ENCODE assay signal across 8 cellular contexts in the genomic region with DNA sequence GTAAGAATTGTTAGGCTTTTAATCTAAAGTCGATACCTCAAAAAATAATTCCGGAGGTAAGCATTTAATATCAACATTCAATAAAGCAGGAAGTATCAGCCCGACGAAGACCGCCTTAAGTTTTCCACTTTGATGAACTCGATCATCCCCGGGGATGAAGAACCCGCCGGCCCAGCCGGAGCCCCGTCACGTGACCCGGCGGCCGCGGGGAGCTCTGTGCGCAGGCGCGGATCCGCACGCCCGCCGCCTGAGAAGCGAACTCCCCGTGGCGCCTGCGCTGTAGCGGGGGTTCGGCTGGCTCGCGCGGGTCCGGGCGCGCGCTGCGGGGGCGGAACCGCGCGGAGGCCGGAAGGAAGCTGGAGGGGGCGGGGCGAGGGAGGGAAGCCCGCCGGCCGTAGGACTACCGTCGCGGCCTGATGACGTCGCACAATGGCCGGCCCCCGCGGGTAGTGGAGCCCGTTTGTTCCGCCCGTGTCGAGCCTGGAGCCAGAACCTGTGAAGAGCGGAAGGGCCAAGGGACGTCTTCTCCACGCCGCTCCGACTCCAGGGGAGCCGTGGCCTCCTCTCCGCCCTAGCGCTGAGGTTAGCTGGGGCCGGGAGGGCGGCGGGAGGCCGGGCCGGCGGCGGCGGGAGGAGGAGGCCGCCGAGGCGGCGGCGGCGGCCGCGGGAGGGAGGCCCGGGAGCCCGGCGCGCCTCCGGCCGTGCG. TPM values are rescaled to one million over a fixed set of nuclear protein-coding genes. Genes with fewer than 3 reads are reported as not detected.
DNase-seq lines count a peak whose midpoint lies in the region; ATAC-seq, FAIRE-seq and TF ChIP-seq lines count a peak whose summit lies in the region.

A gene (plus strand): TSS at position 419 of the 706 bp plus-strand sequence. CDS start 6,721 bp downstream, outside the sequence.

- in situ Hi-C loops in mammary epithelial cell (cut with MboI; ENCODE audit: low sequenced_read_pairs in 2 of 2), result no loop called here

- H3K27ac ChIP-seq in A673 (ENCODE audit: low read depth, low read length, poor library complexity, severe bottlenecking) (peak within 1 kb of the TSS; percentile 91), mammary epithelial cell (ENCODE audit: insufficient read depth, low read depth, low read length) (peak within 1 kb of the TSS; percentile 41), small intestine (ENCODE audit: low read depth in 1 of 2, low read length in 1 of 2) (peak within 1 kb of the TSS; percentile 86 to 88)

- dilution Hi-C loops in mammary epithelial cell (cut with HindIII; ENCODE audit: low sequenced_read_pairs), result no loop called here

- 3% methylated on average over 44 of the region's 90 CpGs for WGBS in mammary epithelial cell (ENCODE audit: low coverage, missing lambda C conversion rate)
- 0 to 1% (median 0%) methylated on average over 46 to 90 of the region's 90 CpGs for WGBS in small intestine, 3 donors

- no peaks in the 10 kb centered on the region for H3K9me3 ChIP-seq in A673 (ENCODE audit: low read depth, low read length, poor library complexity, severe bottlenecking)
- no peaks in the 10 kb centered on the region for H3K9me3 ChIP-seq in mammary epithelial cell (replicated peaks; ENCODE audit: insufficient read depth, low read length)
- H3K9me3 ChIP-seq in small intestine (ENCODE audit: control insufficient read depth, low read depth), result no peaks in the 10 kb centered on the region

- BruUV-seq in A673 (replicated peaks; lab: Mats Ljungman, UMichigan), result no TSS peak
- no TSS peak for BruUV-seq in mammary epithelial cell (replicated peaks; lab: Mats Ljungman, UMichigan)

- ATAC-seq in GM18907 (IDR thresholded peaks at IDR 0.05; ENCODE audit: unreplicated experiment), result peak; percentile 75
- peak; percentile 70 for ATAC-seq in HG03139 (IDR thresholded peaks at IDR 0.05; ENCODE audit: unreplicated experiment)

- CTCF ChIA-PET in A673 (lab: Charles Lee), result interaction anchor here (0.6 to 0.9 kb wide), 5 partner anchors 9 to 1239 kb away, joined by 3 to 7 read pairs (median 4); no protein-coding TSS in a partner anchor
- CTCF ChIA-PET in mammary epithelial cell (lab: Charles Lee; ENCODE audit: low non-redundant PET), result interaction anchor here (0.7 kb wide), 1 partner anchor 118 kb away, joined by 3 read pairs; no protein-coding TSS in a partner anchor

- peaks cover 13% of the 10 kb centered on the region for H3K4me1 ChIP-seq in A673 (ENCODE audit: insufficient read depth, low read length, poor library complexity, severe bottlenecking)
- H3K4me1 ChIP-seq in mammary epithelial cell (ENCODE audit: insufficient read depth, low read length), result peaks cover 23% of the 10 kb centered on the region
- H3K4me1 ChIP-seq in small intestine (ENCODE audit: control insufficient read depth in 2 of 2, insufficient read depth in 1 of 2, low read depth in 1 of 2, low read length in 1 of 2), result peaks cover 2 to 9% of the 10 kb centered on the region in 2 donors

- H2AFZ ChIP-seq in mammary epithelial cell (ENCODE audit: low read depth, low read length), result peak within 1 kb of the TSS; percentile 97

- H3K4me2 ChIP-seq in mammary epithelial cell (ENCODE audit: insufficient read depth, low read depth, low read length), result peak within 1 kb of the TSS; percentile 100

- no peaks in the 10 kb centered on the region for H4K20me1 ChIP-seq in mammary epithelial cell (ENCODE audit: insufficient read depth, low read length)

- peak; percentile 98 for DNase-seq in A673 (ENCODE audit: low spot score)
- DNase-seq in NCI-H2227 treated with DMSO at 0.1 percent for 48 hours (lab: John Stamatoyannopoulos, UW), result peak; percentile 83
- DNase-seq in mammary epithelial cell, result peak; percentile 96
- peak; percentile 99 for DNase-seq in iPS-NIHi11 (ENCODE audit: low spot score)
- DNase-seq in small intestine, result peak; percentile 98

- TF ChIP-seq CTCF in A673 (conservative IDR thresholded peaks at IDR 0.05; ENCODE audit: low read depth, low read length) (no peak), WI38 (IDR thresholded peaks at IDR 0.05; ENCODE audit: low read depth, low read length) (no peak), mammary epithelial cell (conservative IDR thresholded peaks at IDR 0.05 in 1 of 2, IDR thresholded peaks at IDR 0.05 in 1 of 2; ENCODE audit: extremely low read depth in 1 of 2, insufficient read depth in 1 of 2, low read depth in 1 of 2, low read length in 2 of 2) (no peak)

- H3K27me3 ChIP-seq in A673 (replicated peaks; ENCODE audit: insufficient read depth, low read depth, low read length, poor library complexity), result no peaks in the 10 kb centered on the region
- no peaks in the 10 kb centered on the region for H3K27me3 ChIP-seq in mammary epithelial cell (ENCODE audit: insufficient read depth, low read length)
- H3K27me3 ChIP-seq in small intestine (ENCODE audit: control insufficient read depth in 2 of 2, insufficient read depth in 2 of 2, low read length in 2 of 2), result no peaks in the 10 kb centered on the region

- peak within 1 kb of the TSS; percentile 75 for H3K9ac ChIP-seq in mammary epithelial cell (ENCODE audit: insufficient read depth, low read length)

- H3K4me3 ChIP-seq in A673 (ENCODE audit: low read depth, low read length, poor library complexity, severe bottlenecking), result peak within 1 kb of the TSS; percentile 91
- H3K4me3 ChIP-seq in WI38 (ENCODE audit: low read depth, low read length), result peak within 1 kb of the TSS; percentile 91
- peak within 1 kb of the TSS; percentile 93 to 99 (median 99) for H3K4me3 ChIP-seq in mammary epithelial cell (replicated peaks in 1 of 3; ENCODE audit: insufficient read depth in 1 of 3, low read depth in 2 of 3, low read length in 3 of 3)
- peak within 1 kb of the TSS; percentile 75 to 88 for H3K4me3 ChIP-seq in small intestine (ENCODE audit: low read depth in 1 of 2, low read length in 2 of 2)

- H3K79me2 ChIP-seq in mammary epithelial cell (ENCODE audit: insufficient read depth, low read length), result peaks cover 51% of the 10 kb centered on the region

- POLR2A ChIA-PET in A673 (lab: Charles Lee; ENCODE audit: low non-redundant PET), result interaction anchor here (0.7 kb wide), 1 partner anchor 146 kb away, joined by 7 read pairs; no protein-coding TSS in a partner anchor

- intact Hi-C loops in A673 (cut with micrococcal nuclease; ENCODE audit: unreplicated experiment), result loop anchor here (5.0 kb wide), 1 partner anchor 803 kb away; a partner anchor contains a TSS
- intact Hi-C loops in mammary epithelial cell (cut with micrococcal nuclease), result loop anchor here (1.0 to 10.0 kb wide), 5 partner anchors 12 to 1105 kb away; a partner anchor contains a TSS

- peaks cover 2% of the 10 kb centered on the region for H3K36me3 ChIP-seq in A673 (ENCODE audit: insufficient read depth, low read length, poor library complexity, severe bottlenecking)
- peaks cover 1% of the 10 kb centered on the region for H3K36me3 ChIP-seq in mammary epithelial cell (ENCODE audit: insufficient read depth, low read length)
- H3K36me3 ChIP-seq in small intestine (ENCODE audit: control insufficient read depth in 2 of 2, insufficient read depth in 2 of 2, low read length in 2 of 2), result peaks cover 0 to 3% of the 10 kb centered on the region in 2 donors

- FAIRE-seq in small intestine (lab: Jason Lieb, UNC), result no peak

RNA-seq across cellular contexts. Expression of the gene that starts here (rescaled TPM):
- total RNA-seq in A673 (2021) (75.9 and 83.4 TPM in 2 replicates), mammary epithelial cell (10 to 100 TPM in 1 of 2 donors, 1 to 10 TPM in 1; 9.0 to 48.2 TPM)
- polyA plus RNA-seq in mammary epithelial cell (17.2 TPM), small intestine (10 to 100 TPM; 19.7 to 31.5 (median 24.9) TPM)
- polyA minus RNA-seq in mammary epithelial cell, result 41.2 TPM

Comparison
In these comparisons a context has a peak if more than half of its experiments do, and no peak if none do; other contexts are left out.
1. Peak in every context shown above with its lines: DNase-seq, ATAC-seq, H3K4me3 ChIP-seq and H3K27ac ChIP-seq.
2. H3K27ac ChIP-seq: peak in every context shown above with its lines; median percentile 91 in A673; 87 in small intestine; 41 in mammary epithelial cell.